8 cellular contexts compared by ENCODE assay signal in genomic region chr3:16148783-16149182, GRCh38. TPM values are rescaled to one million over a fixed set of nuclear protein-coding genes. Genes with fewer than 3 reads are reported as not detected.
DNase-seq lines count a peak whose midpoint lies in the region; ATAC-seq and TF ChIP-seq lines count a peak whose summit lies in the region.

No MANE protein-coding gene starts in this region.

- H3K27ac ChIP-seq in foreskin keratinocyte: peak overlapping the region; percentile 8

- TF ChIP-seq CTCF in foreskin keratinocyte (conservative IDR thresholded peaks at IDR 0.05): no peak

- DNase-seq in DMS79 (lab: John Stamatoyannopoulos, UW) (peak; percentile 50), foreskin keratinocyte (no peak), putamen (ENCODE audit: low spot score) (peak; percentile 33), NCI-H1436 (lab: John Stamatoyannopoulos, UW) (no peak), NCI-H1048 (lab: John Stamatoyannopoulos, UW) (no peak), KBM-7 (no peak)

- no peaks in the 10 kb centered on the region for H3K27me3 ChIP-seq in foreskin keratinocyte

- in situ Hi-C loops in KBM-7 (cut with MboI; ENCODE audit: low pct_unique_long_range_greater_than_20kb, low sequenced_read_pairs): no loop called here

- ATAC-seq in foreskin keratinocyte: no peak
- ATAC-seq in HG02870 (IDR thresholded peaks at IDR 0.05; ENCODE audit: unreplicated experiment): no peak

- peaks cover 11% of the 10 kb centered on the region for H3K4me1 ChIP-seq in foreskin keratinocyte

TF ChIP-seq in PFSK-1, 5 proteins besides CTCF, POLR2A, EP300 and RAD21:
- TF ChIP-seq TAF1 (IDR thresholded peaks at IDR 0.05; ENCODE audit: borderline replicate concordance, insufficient read depth, low read length) (no peak), POLR2AphosphoS5 (IDR thresholded peaks at IDR 0.05; ENCODE audit: low read depth, low read length) (no peak), SIN3A (IDR thresholded peaks at IDR 0.05; ENCODE audit: borderline replicate concordance, insufficient read depth, low read length) (peak; percentile 40; the same call in 1 of the 2 replicates), FOXP2 (optimal IDR thresholded peaks at IDR 0.05; ENCODE audit: borderline replicate concordance, extremely low read depth, extremely low read length, insufficient read depth) (peak; percentile 64)
- TF ChIP-seq, protein P1, sequence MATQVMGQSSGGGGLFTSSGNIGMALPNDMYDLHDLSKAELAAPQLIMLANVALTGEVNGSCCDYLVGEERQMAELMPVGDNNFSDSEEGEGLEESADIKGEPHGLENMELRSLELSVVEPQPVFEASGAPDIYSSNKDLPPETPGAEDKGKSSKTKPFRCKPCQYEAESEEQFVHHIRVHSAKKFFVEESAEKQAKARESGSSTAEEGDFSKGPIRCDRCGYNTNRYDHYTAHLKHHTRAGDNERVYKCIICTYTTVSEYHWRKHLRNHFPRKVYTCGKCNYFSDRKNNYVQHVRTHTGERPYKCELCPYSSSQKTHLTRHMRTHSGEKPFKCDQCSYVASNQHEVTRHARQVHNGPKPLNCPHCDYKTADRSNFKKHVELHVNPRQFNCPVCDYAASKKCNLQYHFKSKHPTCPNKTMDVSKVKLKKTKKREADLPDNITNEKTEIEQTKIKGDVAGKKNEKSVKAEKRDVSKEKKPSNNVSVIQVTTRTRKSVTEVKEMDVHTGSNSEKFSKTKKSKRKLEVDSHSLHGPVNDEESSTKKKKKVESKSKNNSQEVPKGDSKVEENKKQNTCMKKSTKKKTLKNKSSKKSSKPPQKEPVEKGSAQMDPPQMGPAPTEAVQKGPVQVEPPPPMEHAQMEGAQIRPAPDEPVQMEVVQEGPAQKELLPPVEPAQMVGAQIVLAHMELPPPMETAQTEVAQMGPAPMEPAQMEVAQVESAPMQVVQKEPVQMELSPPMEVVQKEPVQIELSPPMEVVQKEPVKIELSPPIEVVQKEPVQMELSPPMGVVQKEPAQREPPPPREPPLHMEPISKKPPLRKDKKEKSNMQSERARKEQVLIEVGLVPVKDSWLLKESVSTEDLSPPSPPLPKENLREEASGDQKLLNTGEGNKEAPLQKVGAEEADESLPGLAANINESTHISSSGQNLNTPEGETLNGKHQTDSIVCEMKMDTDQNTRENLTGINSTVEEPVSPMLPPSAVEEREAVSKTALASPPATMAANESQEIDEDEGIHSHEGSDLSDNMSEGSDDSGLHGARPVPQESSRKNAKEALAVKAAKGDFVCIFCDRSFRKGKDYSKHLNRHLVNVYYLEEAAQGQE (IDR thresholded peaks at IDR 0.05; ENCODE audit: insufficient read depth in 1 of 2, low read depth in 2 of 2, low read length in 2 of 2): no peak

RNA-seq across cellular contexts. Expression of gene GALNT15, which starts 25.7 kb away (rescaled TPM):
- polyA plus RNA-seq in PFSK-1 (2012; ENCODE audit: insufficient read length, low read depth): 0.69 TPM
- total RNA-seq in foreskin keratinocyte: not detected in 2 replicates
- polyA plus RNA-seq in foreskin keratinocyte: not detected in 2 replicates

Comparison
In these comparisons a context has a peak if more than half of its experiments do, and no peak if none do; other contexts are left out.
1. DNase-seq: peak in DMS79 (single experiment) and putamen (single experiment); none in foreskin keratinocyte (0 of 2), NCI-H1436 (single experiment), NCI-H1048 (single experiment) and KBM-7 (single experiment).